Comparison of ENCODE assay signal across 29 cellular contexts in the genomic region with DNA sequence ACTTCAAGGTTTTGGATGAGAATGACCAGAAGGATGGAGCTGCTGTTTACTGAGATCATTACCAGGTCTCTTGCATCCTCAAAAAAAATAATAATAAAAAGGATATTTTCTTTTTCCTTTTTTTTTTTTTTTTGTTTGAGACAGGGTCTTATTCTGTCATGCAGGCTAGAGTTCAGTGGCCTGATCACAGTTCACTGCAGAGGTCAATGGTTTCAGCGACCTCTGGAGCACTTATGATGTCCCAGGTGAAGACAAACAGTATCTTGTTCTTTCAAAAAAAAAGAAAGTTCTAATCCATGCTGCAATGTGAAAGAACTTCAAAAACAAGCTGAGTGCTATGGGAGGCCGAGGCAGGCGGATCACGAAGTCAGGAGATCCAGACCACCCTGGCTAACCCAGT.
"Had no signal": no experiment of that assay in that cellular context is flagged by ENCODE, and none has a peak within 500 bp of the region (broad histone marks: within the 10 kb centered on the region; RNA-seq: fewer than 3 reads in every experiment).

No MANE protein-coding gene starts in this region.

- ATAC-seq: effector memory CD8-positive, alpha-beta T cell; esophagus mucosa; foreskin keratinocyte; gastrocnemius medialis; gastroesophageal sphincter; heart left ventricle; heart right ventricle had no signal

- FAIRE-seq: colon, endometrium, endothelial cell of umbilical vein, frontal cortex had no signal

- H3K27me3 ChIP-seq: colonic mucosa, dorsolateral prefrontal cortex, esophagus muscularis mucosa, esophagus squamous epithelium, gastrocnemius medialis, gastroesophageal sphincter had no signal

- H3K4me3 Mint-ChIP-seq: dendritic cell treated with granulocyte-macrophage colony-stimulating factor and Interleukin-4, amounts not matched to agents 40 ng/mL and 50 ng/mL, for 4 days; effector memory CD8-positive, alpha-beta T cell; endodermal cell had no signal

- H3K27ac ChIP-seq: colonic mucosa, coronary artery, dorsolateral prefrontal cortex, epithelial cell of prostate, esophagus muscularis mucosa, esophagus squamous epithelium, foreskin keratinocyte, gastrocnemius medialis, gastroesophageal sphincter, heart left ventricle, heart right ventricle had no signal

- DNase-seq: colonic mucosa; cortex of kidney; dermis blood vessel endothelial cell; dorsolateral prefrontal cortex; effector CD4-positive, alpha-beta T cell; effector CD8-positive, alpha-beta T cell; effector memory CD4-positive, alpha-beta T cell; effector memory CD8-positive, alpha-beta T cell; endodermal cell; erythroblast; esophagus squamous epithelium; foreskin fibroblast; foreskin keratinocyte; foreskin melanocyte; gastrocnemius medialis; glutamatergic neuron; head of caudate nucleus; heart left ventricle; heart right ventricle had no signal

- H3K9me3 ChIP-seq: colonic mucosa, esophagus muscularis mucosa, esophagus squamous epithelium, gastrocnemius medialis, gastroesophageal sphincter had no signal

- H3K4me1 Mint-ChIP-seq: endodermal cell had no signal

- H3K9me3 Mint-ChIP-seq: dendritic cell treated with granulocyte-macrophage colony-stimulating factor and Interleukin-4, amounts not matched to agents 40 ng/mL and 50 ng/mL, for 4 days; effector memory CD8-positive, alpha-beta T cell had no signal

- H3K4me1 ChIP-seq: foreskin keratinocyte had no signal

- H3K27ac Mint-ChIP-seq: dendritic cell treated with granulocyte-macrophage colony-stimulating factor and Interleukin-4, amounts not matched to agents 40 ng/mL and 50 ng/mL, for 4 days; effector memory CD8-positive, alpha-beta T cell; endodermal cell had no signal

- H3K4me3 ChIP-seq: colonic mucosa, coronary artery, dorsolateral prefrontal cortex, esophagus muscularis mucosa, esophagus squamous epithelium, gastrocnemius medialis, gastroesophageal sphincter, heart left ventricle, heart right ventricle had no signal

- H3K36me3 ChIP-seq: colonic mucosa, esophagus muscularis mucosa, esophagus squamous epithelium, gastrocnemius medialis, gastroesophageal sphincter, heart left ventricle, heart right ventricle had no signal
